ENCODE assay signal across 8 cellular contexts in the genomic region with DNA sequence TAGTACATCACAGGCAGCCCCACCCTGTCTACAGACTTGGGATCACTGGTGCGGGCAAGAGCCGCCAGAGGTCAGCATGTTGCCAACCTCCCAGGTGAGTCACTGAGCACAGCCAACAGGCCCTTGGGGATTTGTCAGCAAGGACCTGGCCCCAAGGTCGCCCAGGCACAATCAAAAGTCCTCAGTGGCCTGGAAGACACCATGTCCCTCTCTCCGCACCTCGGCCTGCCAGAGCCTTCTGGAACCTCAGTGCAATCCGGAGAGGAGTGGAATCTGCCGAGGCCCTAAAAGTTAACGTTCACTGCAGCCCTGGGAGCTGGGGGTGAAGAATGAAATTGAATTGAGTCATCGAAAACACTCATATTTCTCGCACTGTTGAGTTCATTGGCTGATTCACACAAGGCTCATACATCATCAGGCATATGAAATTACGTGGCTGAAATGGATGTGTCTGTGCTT.
A peak's percentile ranks its signal among the peaks of the same experiment; 100 is the strongest.
DNase-seq lines count a peak whose midpoint lies in the region; ATAC-seq and TF ChIP-seq lines count a peak whose summit lies in the region.

No MANE protein-coding gene starts in this region.

- H3K79me1 ChIP-seq in mesendoderm (ENCODE audit: low read length), result no peaks in the 10 kb centered on the region

- DNase-seq in DMS153 (lab: John Stamatoyannopoulos, UW) (peak; percentile 9), HuH-7 (ENCODE audit: low spot score) (peak; percentile 62), body of pancreas (peak in 3 of 4 donors; percentile 41 to 63 (median 46)), mesendoderm (peak; percentile 56), HUDEP-2 (lab: John Stamatoyannopoulos, UW; ENCODE audit: unreplicated experiment in 76 of 76) (no peak), cerebellar nuclear complex (lab: John Stamatoyannopoulos, UW) (no peak), cerebellum (ENCODE audit: low spot score) (no peak)

- no peaks in the 10 kb centered on the region for H3K4me1 ChIP-seq in body of pancreas
- H3K4me1 ChIP-seq in mesendoderm (ENCODE audit: control insufficient read depth, low read depth, low read length), result no peaks in the 10 kb centered on the region

- H2BK15ac ChIP-seq in mesendoderm (replicated peaks; ENCODE audit: low read depth), result no peak overlapping the region

- H3K27ac ChIP-seq in body of pancreas (no peak overlapping the region), mesendoderm (ENCODE audit: low read depth, low read length) (no peak overlapping the region)

- ATAC-seq in body of pancreas, result peak; percentile 30
- no peak for ATAC-seq in HG03095 (IDR thresholded peaks at IDR 0.05; ENCODE audit: unreplicated experiment)

- H3K9ac ChIP-seq in mesendoderm (ENCODE audit: low read length), result no peak overlapping the region

- H2BK120ac ChIP-seq in mesendoderm (ENCODE audit: low read depth, low read length), result no peak overlapping the region

- no peak overlapping the region for H4K8ac ChIP-seq in mesendoderm (ENCODE audit: low read depth, low read length)

- no peaks in the 10 kb centered on the region for H3K79me2 ChIP-seq in mesendoderm (ENCODE audit: control insufficient read depth, insufficient read depth, low read length)

- no peak overlapping the region for H3K56ac ChIP-seq in mesendoderm (ENCODE audit: low read length)

- H3K36me3 ChIP-seq in body of pancreas (replicated peaks in 1 of 2; ENCODE audit: insufficient read depth in 1 of 2, low read depth in 2 of 2), result no peaks in the 10 kb centered on the region
- no peaks in the 10 kb centered on the region for H3K36me3 ChIP-seq in mesendoderm (ENCODE audit: control insufficient read depth, insufficient read depth, low read length)

- no peaks in the 10 kb centered on the region for H3K9me3 ChIP-seq in body of pancreas

- H3K27me3 ChIP-seq in body of pancreas (no peaks in the 10 kb centered on the region), mesendoderm (ENCODE audit: insufficient read depth, low read length, poor library complexity) (no peaks in the 10 kb centered on the region)

- intact Hi-C loops in body of pancreas (cut with DNase I), result no loop called here

- no peak overlapping the region for H4K5ac ChIP-seq in mesendoderm (ENCODE audit: low read length)

- no peak overlapping the region for H3K4ac ChIP-seq in mesendoderm (ENCODE audit: low read depth, low read length)

- TF ChIP-seq POLR2A in body of pancreas (IDR thresholded peaks at IDR 0.05), result no peak

- H3K18ac ChIP-seq in mesendoderm (ENCODE audit: low read length), result no peak overlapping the region

- 58 to 59% methylated on average over 9 to 11 of the region's 11 CpGs for WGBS in body of pancreas, 2 donors
- no CpG with 5 or more reads among the region's 11 CpGs for WGBS in mesendoderm (ENCODE audit: extremely low coverage, insufficient coverage, low lambda C conversion rate)

- no peak overlapping the region for H3K4me2 ChIP-seq in mesendoderm (ENCODE audit: low read length)

- H3K4me3 ChIP-seq in body of pancreas (no peak overlapping the region), mesendoderm (ENCODE audit: low read length) (no peak overlapping the region)

- H2AK5ac ChIP-seq in mesendoderm (ENCODE audit: low read length), result no peak overlapping the region

- H2BK5ac ChIP-seq in mesendoderm (ENCODE audit: low read length), result no peak overlapping the region

- H3K23ac ChIP-seq in mesendoderm (ENCODE audit: low read length), result no peak overlapping the region

- no peak for TF ChIP-seq CTCF in body of pancreas (IDR thresholded peaks at IDR 0.05)

Comparison
In these comparisons a context has a peak if more than half of its experiments do, and no peak if none do; other contexts are left out.
1. DNase-seq: peak in DMS153 (single experiment), HuH-7 (single experiment), body of pancreas (3 of 4) and mesendoderm (single experiment); none in HUDEP-2 (0 of 76), cerebellar nuclear complex (0 of 2) and cerebellum (single experiment).